8 cellular contexts compared by ENCODE assay signal in genomic region chr10:110446954-110447608, GRCh38. TPM values are rescaled to one million over a fixed set of nuclear protein-coding genes. Genes with fewer than 3 reads are reported as not detected.
A peak's percentile ranks its signal among the peaks of the same experiment; 100 is the strongest.
DNase-seq lines count a peak whose midpoint lies in the region; ATAC-seq and TF ChIP-seq lines count a peak whose summit lies in the region.

No MANE protein-coding gene starts in this region.

- H3K36me3 ChIP-seq in mammary epithelial cell (ENCODE audit: insufficient read depth, low read length) = no peaks in the 10 kb centered on the region

- no peaks in the 10 kb centered on the region for H3K79me2 ChIP-seq in mammary epithelial cell (ENCODE audit: insufficient read depth, low read length)

- no peaks in the 10 kb centered on the region for H4K20me1 ChIP-seq in mammary epithelial cell (ENCODE audit: insufficient read depth, low read length)

- BruUV-seq in mammary epithelial cell (replicated peaks; lab: Mats Ljungman, UMichigan) = TSS peak; percentile 72

- WGBS in mammary epithelial cell (ENCODE audit: low coverage, missing lambda C conversion rate) = 33% methylated on average over 4 of the region's 6 CpGs

- no peak overlapping the region for H3K4me3 ChIP-seq in mammary epithelial cell (replicated peaks in 1 of 3; ENCODE audit: insufficient read depth in 1 of 3, low read depth in 2 of 3, low read length in 3 of 3)

- CTCF ChIA-PET in mammary epithelial cell (lab: Charles Lee; ENCODE audit: low non-redundant PET) = no interaction called here

- intact Hi-C loops in mammary epithelial cell (cut with micrococcal nuclease) = loop anchor here (1.0 to 2.0 kb wide), 2 partner anchors 36 to 48 kb away; no protein-coding TSS in a partner anchor

- peak overlapping the region; percentile 48 for H3K4me2 ChIP-seq in mammary epithelial cell (ENCODE audit: insufficient read depth, low read depth, low read length)

- ATAC-seq in HG03460 (IDR thresholded peaks at IDR 0.05; ENCODE audit: unreplicated experiment) (no peak), GM21381 (IDR thresholded peaks at IDR 0.05; ENCODE audit: unreplicated experiment) (no peak)

- peak overlapping the region; percentile 57 for H3K27ac ChIP-seq in mammary epithelial cell (ENCODE audit: insufficient read depth, low read depth, low read length)

- no peaks in the 10 kb centered on the region for H3K27me3 ChIP-seq in mammary epithelial cell (ENCODE audit: insufficient read depth, low read length)

- dilution Hi-C loops in mammary epithelial cell (cut with HindIII; ENCODE audit: low sequenced_read_pairs) = loop anchor here (5.0 kb wide), 1 partner anchor 35 kb away; no protein-coding TSS in a partner anchor

- no peaks in the 10 kb centered on the region for H3K9me3 ChIP-seq in mammary epithelial cell (replicated peaks; ENCODE audit: insufficient read depth, low read length)

- peaks cover 19% of the 10 kb centered on the region for H3K4me1 ChIP-seq in mammary epithelial cell (ENCODE audit: insufficient read depth, low read length)

- no peak overlapping the region for H3K9ac ChIP-seq in mammary epithelial cell (ENCODE audit: insufficient read depth, low read length)

- DNase-seq in CMK (ENCODE audit: low read depth) = peak; percentile 54
- DNase-seq in M059J (ENCODE audit: low read depth) = peak; percentile 87
- peak; percentile 81 for DNase-seq in mammary epithelial cell
- peak; percentile 69 for DNase-seq in mesenteric fat pad (ENCODE audit: low spot score)
- no peak for DNase-seq in LoVo (ENCODE audit: low spot score)
- DNase-seq in NCI-H2171 (lab: John Stamatoyannopoulos, UW) = no peak

- H2AFZ ChIP-seq in mammary epithelial cell (ENCODE audit: low read depth, low read length) = peak overlapping the region; percentile 92

- in situ Hi-C loops in mammary epithelial cell (cut with MboI; ENCODE audit: low sequenced_read_pairs in 2 of 2) = no loop called here

- no peak for TF ChIP-seq CTCF in mammary epithelial cell (conservative IDR thresholded peaks at IDR 0.05 in 1 of 2, IDR thresholded peaks at IDR 0.05 in 1 of 2; ENCODE audit: extremely low read depth in 1 of 2, insufficient read depth in 1 of 2, low read depth in 1 of 2, low read length in 2 of 2)

RNA-seq across cellular contexts. Expression of gene DUSP5, which starts 50.6 kb away (rescaled TPM):
- 6.8 and 8.1 TPM in 2 replicates for total RNA-seq in M059J (2014; rRNA removed; shearing (Covaris generic))
- total RNA-seq in mammary epithelial cell = 100 to 1,000 TPM in 1 of 2 donors, 10 to 100 TPM in 1; 18.0 to 107 TPM
- 66.7 TPM for polyA plus RNA-seq in mammary epithelial cell
- polyA minus RNA-seq in mammary epithelial cell = 70.5 TPM
- total RNA-seq in mesenteric fat pad = 32.4 TPM

Comparison
In these comparisons a context has a peak if more than half of its experiments do, and no peak if none do; other contexts are left out.
1. DNase-seq: peak in CMK (single experiment), M059J (single experiment), mammary epithelial cell (single experiment) and mesenteric fat pad (single experiment); none in LoVo (single experiment) and NCI-H2171 (single experiment).